In the genomic region with DNA sequence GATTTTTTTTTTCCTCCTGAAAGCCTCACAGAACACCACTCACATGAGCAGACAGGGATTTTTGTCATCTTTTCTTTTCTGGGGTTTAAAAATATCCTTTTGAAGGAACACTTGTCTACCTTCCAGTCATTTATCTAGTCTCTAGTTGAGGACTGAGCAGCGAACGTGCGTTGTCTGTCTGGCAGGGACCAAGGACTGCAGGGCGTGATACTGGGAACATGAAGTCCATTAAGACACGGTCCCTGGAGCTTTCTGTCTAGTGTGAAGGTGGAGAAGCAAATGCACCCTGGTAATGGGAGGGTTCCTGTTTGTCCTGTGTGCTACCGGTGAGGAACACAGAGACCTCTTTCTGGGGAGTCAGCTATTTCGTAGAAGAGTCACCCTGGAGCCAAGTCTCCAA, we compare ENCODE assay signal across 16 cellular contexts.
DNase-seq lines count a peak whose midpoint lies in the region; ATAC-seq, FAIRE-seq and TF ChIP-seq lines count a peak whose summit lies in the region.
"Had no signal": no experiment of that assay in that cellular context is flagged by ENCODE, and none has a peak within 500 bp of the region (broad histone marks: within the 10 kb centered on the region; RNA-seq: fewer than 3 reads in every experiment).

No MANE protein-coding gene starts in this region.

- DNase-seq in H9 (no peak), K562 (ENCODE audit: extremely low read depth in 1 of 4, low spot score in 3 of 4) (no peak), left ventricle myocardium inferior (peak; percentile 24), DMS53 (lab: John Stamatoyannopoulos, UW) (no peak), iPS-NIHi11 (ENCODE audit: low spot score) (no peak)
- DNase-seq in naive thymus-derived CD4-positive, alpha-beta T cell, result no peak
- DNase-seq: 8988T; AML-193; C1 segment of cervical spinal cord; CD4-positive, alpha-beta T cell; DND-41; GF-D8 had no signal

- H3K23me2 ChIP-seq in H9 (ENCODE audit: insufficient read length, low read depth, low read length, poor library complexity, severe bottlenecking), result no peaks in the 10 kb centered on the region

- BruUV-seq in K562 (replicated peaks; lab: Mats Ljungman, UMichigan), result no TSS peak

- H3K9ac ChIP-seq in BLaER1, result no peak overlapping the region; the same call in 1 of the 2 replicates
- H3K9ac ChIP-seq in H9 (ENCODE audit: extremely low read depth, insufficient read length, low read length), result no peak overlapping the region
- H3K9ac ChIP-seq in K562 (ENCODE audit: insufficient read depth in 1 of 2, low read depth in 2 of 2, low read length in 2 of 2), result no peak overlapping the region

- H3K36me3 ChIP-seq in BLaER1, result no peaks in the 10 kb centered on the region
- H3K36me3 ChIP-seq in K562 (ENCODE audit: control insufficient read depth, insufficient read depth, low read length), result no peaks in the 10 kb centered on the region
- H3K36me3 ChIP-seq in left ventricle myocardium inferior, result no peaks in the 10 kb centered on the region
- H3K36me3 ChIP-seq in naive thymus-derived CD4-positive, alpha-beta T cell (ENCODE audit: control insufficient read depth in 2 of 3, insufficient read depth in 3 of 3, low read length in 3 of 3), result no peaks in the 10 kb centered on the region

- H2BK15ac ChIP-seq in H9 (ENCODE audit: low read depth, low read length), result no peak overlapping the region

- ATAC-seq in K562 (no peak), HG02571 (IDR thresholded peaks at IDR 0.05; ENCODE audit: unreplicated experiment) (no peak)
- ATAC-seq in naive thymus-derived CD4-positive, alpha-beta T cell, result no peak

- H2AFZ ChIP-seq in H9 (ENCODE audit: low read length) (no peak overlapping the region), K562 (ENCODE audit: low read depth, low read length) (no peak overlapping the region)

- no peak overlapping the region for H2BK120ac ChIP-seq in H9 (ENCODE audit: low read depth, low read length, poor library complexity, severe bottlenecking)

- no peaks in the 10 kb centered on the region for H3K27me3 Mint-ChIP-seq in H9 (ENCODE audit: low read depth)
- peaks cover 0 to 17% (median 0%) of the 10 kb centered on the region in 5 donors for H3K27me3 Mint-ChIP-seq in naive thymus-derived CD4-positive, alpha-beta T cell

- no peak overlapping the region for H2BK12ac ChIP-seq in H9 (ENCODE audit: insufficient read length, low read depth, low read length)

- peak overlapping the region; percentile 33 for H3K56ac ChIP-seq in H9 (ENCODE audit: insufficient read length, low read depth, low read length)

- H3K14ac ChIP-seq in H9 (ENCODE audit: insufficient read depth, low read length), result no peak overlapping the region

- in situ Hi-C loops in K562 (cut with MboI), result no loop called here

- no peak for FAIRE-seq in K562 (lab: Jason Lieb, UNC)
- FAIRE-seq: GM19239, H54 had no signal

- TF ChIP-seq RAD21 in K562 (CRISPR knock-in tag; conservative IDR thresholded peaks at IDR 0.05 in 1 of 2, IDR thresholded peaks at IDR 0.05 in 1 of 2), result no peak

- H3K9me3 ChIP-seq in BLaER1, result no peaks in the 10 kb centered on the region
- no peaks in the 10 kb centered on the region for H3K9me3 ChIP-seq in H9 (ENCODE audit: control insufficient read depth, low read depth, low read length)
- no peaks in the 10 kb centered on the region for H3K9me3 ChIP-seq in K562 (replicated peaks; ENCODE audit: control insufficient read depth, insufficient read depth, low read depth, low read length)
- no peaks in the 10 kb centered on the region for H3K9me3 ChIP-seq in left ventricle myocardium inferior (replicated peaks)
- no peaks in the 10 kb centered on the region for H3K9me3 ChIP-seq in naive thymus-derived CD4-positive, alpha-beta T cell (ENCODE audit: control insufficient read depth in 2 of 3, low read length in 3 of 3)

- H3K4me2 ChIP-seq in BLaER1, result peak overlapping the region; percentile 73
- no peak overlapping the region for H3K4me2 ChIP-seq in H9 (ENCODE audit: insufficient read depth, insufficient read length, low read length)
- no peak overlapping the region for H3K4me2 ChIP-seq in K562 (ENCODE audit: insufficient read depth, low read length)

- TF ChIP-seq POLR2A in K562 (conservative IDR thresholded peaks at IDR 0.05), result no peak

- no peak overlapping the region for H3T11ph ChIP-seq in H9 (ENCODE audit: low read length)

- H3K4ac ChIP-seq in H9 (ENCODE audit: low read depth, low read length), result no peak overlapping the region

- CTCF ChIA-PET in K562 (lab: Yijun Ruan, JAX; ENCODE audit: low intra/inter-chr PET ratio), result no interaction called here
- CTCF ChIA-PET in naive thymus-derived CD4-positive, alpha-beta T cell (lab: Charles Lee), result no interaction called here

- H3K79me1 ChIP-seq in H9 (ENCODE audit: insufficient read depth, low read depth, low read length, poor library complexity, severe bottlenecking), result no peaks in the 10 kb centered on the region

- no peaks in the 10 kb centered on the region for H3K27me3 ChIP-seq in BLaER1
- no peaks in the 10 kb centered on the region for H3K27me3 ChIP-seq in H9 (ENCODE audit: insufficient read depth, low read length)
- peaks cover 8 to 13% of the 10 kb centered on the region in 2 experiments; a peak in 4 of 5 replicates for H3K27me3 ChIP-seq in K562 (ENCODE audit: control insufficient read depth in 2 of 2, insufficient read depth in 2 of 2, low read length in 2 of 2)
- no peaks in the 10 kb centered on the region for H3K27me3 ChIP-seq in left ventricle myocardium inferior (ENCODE audit: low read depth)
- no peaks in the 10 kb centered on the region for H3K27me3 ChIP-seq in naive thymus-derived CD4-positive, alpha-beta T cell (ENCODE audit: control insufficient read depth in 2 of 2, insufficient read depth in 2 of 2, low read length in 2 of 2)

- WGBS in H9 (ENCODE audit: extremely low coverage, insufficient read length, low lambda C conversion rate), result no CpG with 5 or more reads among the region's 7 CpGs
- under 1% methylated on average over 7 of the region's 7 CpGs for WGBS in K562 (ENCODE audit: insufficient coverage, low coverage, missing lambda C conversion rate)

- no peak overlapping the region for H2BK20ac ChIP-seq in H9 (ENCODE audit: low read depth, low read length, poor library complexity, severe bottlenecking)

- no peaks in the 10 kb centered on the region for H3K9me3 Mint-ChIP-seq in H9
- H3K9me3 Mint-ChIP-seq in naive thymus-derived CD4-positive, alpha-beta T cell, result no peaks in the 10 kb centered on the region
- H3K9me3 Mint-ChIP-seq: CD4-positive, alpha-beta T cell had no signal

- H2BK5ac ChIP-seq in H9 (ENCODE audit: insufficient read length, low read length), result no peak overlapping the region

- no peaks in the 10 kb centered on the region for H3K9me1 ChIP-seq in K562 (ENCODE audit: control insufficient read depth, insufficient read depth, low read length)

- no peak overlapping the region for H4K91ac ChIP-seq in H9 (ENCODE audit: insufficient read length, low read depth, low read length)

- no peak overlapping the region for H4K8ac ChIP-seq in H9 (replicated peaks; ENCODE audit: insufficient read length, low read depth, low read length)

- H3K27ac ChIP-seq in BLaER1, result no peak overlapping the region
- H3K27ac ChIP-seq in H9 (ENCODE audit: insufficient read length, low read depth, low read length), result no peak overlapping the region
- no peak overlapping the region for H3K27ac ChIP-seq in K562 (ENCODE audit: extremely low read depth, low read depth, low read length)
- H3K27ac ChIP-seq in left ventricle myocardium inferior (replicated peaks), result peak overlapping the region; percentile 81
- no peak overlapping the region for H3K27ac ChIP-seq in naive thymus-derived CD4-positive, alpha-beta T cell (ENCODE audit: low read depth, low read length)

- H4K20me1 ChIP-seq in BLaER1 (no peaks in the 10 kb centered on the region), H9 (ENCODE audit: control insufficient read depth, insufficient read depth, insufficient read length) (no peaks in the 10 kb centered on the region), K562 (replicated peaks; ENCODE audit: control insufficient read depth, insufficient read depth, low read length) (no peaks in the 10 kb centered on the region)

- H4K5ac ChIP-seq in H9 (ENCODE audit: insufficient read length, low read depth, low read length), result no peak overlapping the region

- H3K4me1 ChIP-seq in BLaER1, result peaks cover 43% of the 10 kb centered on the region
- H3K4me1 ChIP-seq in H9 (ENCODE audit: insufficient read depth, low read length), result no peaks in the 10 kb centered on the region
- no peaks in the 10 kb centered on the region for H3K4me1 ChIP-seq in K562 (replicated peaks in 1 of 2; ENCODE audit: control insufficient read depth in 2 of 2, insufficient read depth in 2 of 2, low read length in 2 of 2)
- peaks cover 45% of the 10 kb centered on the region for H3K4me1 ChIP-seq in left ventricle myocardium inferior
- H3K4me1 ChIP-seq in naive thymus-derived CD4-positive, alpha-beta T cell (ENCODE audit: control insufficient read depth in 2 of 2, insufficient read depth in 2 of 2, low read length in 2 of 2), result no peaks in the 10 kb centered on the region

- H3K4me3 ChIP-seq in BLaER1 (0 out of 2 replicates have a peak overlapping the region, but pooled peaks have one; percentile 9), K562 (no peak overlapping the region), left ventricle myocardium inferior (peak overlapping the region; percentile 51)
- H3K4me3 ChIP-seq in naive thymus-derived CD4-positive, alpha-beta T cell (ENCODE audit: low read length), result no peak overlapping the region

- H3K36me3 Mint-ChIP-seq in H9 (ENCODE audit: insufficient read depth in 1 of 3, low read depth in 3 of 3), result no peaks in the 10 kb centered on the region
- peaks cover 0 to 5% (median 0%) of the 10 kb centered on the region in 5 donors for H3K36me3 Mint-ChIP-seq in naive thymus-derived CD4-positive, alpha-beta T cell

- H3K79me2 ChIP-seq in H9 (ENCODE audit: insufficient read depth, low read length) (no peaks in the 10 kb centered on the region), K562 (ENCODE audit: control insufficient read depth, insufficient read depth, low read length) (no peaks in the 10 kb centered on the region)

- no peak overlapping the region for H3K18ac ChIP-seq in H9 (ENCODE audit: insufficient read length, low read depth, low read length)

- H3K4me3 Mint-ChIP-seq in H9, result no peak overlapping the region
- H3K4me3 Mint-ChIP-seq in naive thymus-derived CD4-positive, alpha-beta T cell, result no peak overlapping the region
- H3K4me3 Mint-ChIP-seq: CD4-positive, alpha-beta T cell had no signal

- peak overlapping the region; percentile 14 for H2AK5ac ChIP-seq in H9 (ENCODE audit: insufficient read length, low read length)

- peak overlapping the region in 1 of 3 experiments; percentile 16; a peak in 2 of 7 replicates for H3K27ac Mint-ChIP-seq in H9
- H3K27ac Mint-ChIP-seq in naive thymus-derived CD4-positive, alpha-beta T cell, result no peak overlapping the region
- H3K27ac Mint-ChIP-seq: CD4-positive, alpha-beta T cell had no signal

- no peak for TF ChIP-seq EP300 in K562 (IDR thresholded peaks at IDR 0.05; ENCODE audit: low read length)

- intact Hi-C loops in K562 (cut with micrococcal nuclease), result no loop called here
- intact Hi-C loops in left ventricle myocardium inferior (cut with micrococcal nuclease), result no loop called here
- intact Hi-C loops in naive thymus-derived CD4-positive, alpha-beta T cell (cut with micrococcal nuclease), result no loop called here

- no peak overlapping the region for H3K23ac ChIP-seq in H9 (ENCODE audit: insufficient read length, low read depth, low read length)

- TF ChIP-seq CTCF in H9 (conservative IDR thresholded peaks at IDR 0.05) (no peak), K562 (IDR thresholded peaks at IDR 0.05 in 2 of 3, conservative IDR thresholded peaks at IDR 0.05 in 1 of 3; ENCODE audit: insufficient read depth in 2 of 3, low read depth in 1 of 3, low read length in 3 of 3) (no peak), left ventricle myocardium inferior (IDR thresholded peaks at IDR 0.05; ENCODE audit: borderline replicate concordance) (no peak)

- POLR2A ChIA-PET in K562 (lab: Yijun Ruan, JAX), result no interaction called here
- POLR2A ChIA-PET in naive thymus-derived CD4-positive, alpha-beta T cell (lab: Charles Lee), result no interaction called here

- peaks cover 0 to 6% of the 10 kb centered on the region in 2 experiments; a peak in 2 of 4 replicates for H3K4me1 Mint-ChIP-seq in H9
- H3K4me1 Mint-ChIP-seq in naive thymus-derived CD4-positive, alpha-beta T cell, result peaks cover 7 to 22% (median 18%) of the 10 kb centered on the region in 7 donors

Comparison
In these comparisons a context has a peak if more than half of its experiments do, and no peak if none do; other contexts are left out.
1. H3K4me3 ChIP-seq: peak in BLaER1 (single experiment) and left ventricle myocardium inferior (single experiment); none in K562 (single experiment) and naive thymus-derived CD4-positive, alpha-beta T cell (single experiment).